Comparison of ENCODE assay signal across 1 cellular context in the genomic region with DNA sequence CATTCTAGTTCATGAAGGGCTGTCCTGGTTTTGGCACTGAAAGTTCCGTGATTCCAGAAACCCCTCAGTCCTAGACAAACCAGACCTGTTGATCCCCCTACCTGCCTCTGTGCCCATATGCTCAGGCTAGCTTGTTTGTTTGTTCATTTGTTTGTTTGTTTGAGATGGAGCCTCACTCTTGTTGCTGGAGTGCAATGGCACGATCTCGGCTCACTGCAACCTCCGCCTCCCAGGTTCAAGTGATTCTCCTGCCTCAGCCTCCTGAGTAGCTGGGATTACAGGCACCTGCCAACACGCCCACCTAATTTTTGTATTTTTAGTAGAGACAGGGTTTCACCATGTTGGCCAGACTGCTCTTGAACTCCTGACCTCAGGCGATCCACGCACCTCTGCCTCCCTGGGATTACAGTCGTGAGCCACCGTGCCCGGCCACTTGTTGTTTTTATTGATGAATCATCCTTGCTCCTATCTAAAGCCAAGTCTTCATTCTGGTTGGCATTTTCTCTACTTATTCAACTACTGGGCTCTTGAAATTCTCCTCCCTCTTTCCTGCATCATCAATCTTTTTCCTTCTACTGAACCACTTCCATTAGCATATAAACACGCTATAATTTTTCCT.
A peak's percentile ranks its signal among the peaks of the same experiment; 100 is the strongest.
TF ChIP-seq lines count a peak whose summit lies in the region.

No MANE protein-coding gene starts in this region.

TF ChIP-seq in K562, 482 proteins besides CTCF, POLR2A, EP300 and RAD21 (continued from another document):
- TF ChIP-seq ZNF318 (IDR thresholded peaks at IDR 0.05; ENCODE audit: borderline replicate concordance in 1 of 2, low read depth in 1 of 2) (no peak), FOSL1 (tag; conservative IDR thresholded peaks at IDR 0.05) (peak; percentile 5; the same call in 1 of the 2 replicates), NR2C1 (IDR thresholded peaks at IDR 0.05) (no peak), NR2C1 (tag; IDR thresholded peaks at IDR 0.05) (peak; percentile 16; the same call in 1 of the 2 replicates), CBFA2T3 (IDR thresholded peaks at IDR 0.05) (peak; percentile 51), ARID1B (IDR thresholded peaks at IDR 0.05) (0 out of 2 replicates have a peak, but pooled peaks have one; percentile 13), CBFA2T2 (conservative IDR thresholded peaks at IDR 0.05) (no peak; the same call in 1 of the 2 replicates), POLR3A (IDR thresholded peaks at IDR 0.05; ENCODE audit: borderline replicate concordance, extremely low read depth, insufficient read depth, insufficient read length) (no peak), SMAD4 (CRISPR knock-in tag; conservative IDR thresholded peaks at IDR 0.05) (no peak), CXXC5 (CRISPR knock-in tag; IDR thresholded peaks at IDR 0.05) (peak; percentile 19; the same call in 1 of the 2 replicates), RREB1 (CRISPR knock-in tag; IDR thresholded peaks at IDR 0.05) (peak; percentile 63; the same call in 1 of the 2 replicates), ZNF280A (IDR thresholded peaks at IDR 0.05; ENCODE audit: low read depth, partially characterized antibody) (no peak)
- TF ChIP-seq, protein P1, sequence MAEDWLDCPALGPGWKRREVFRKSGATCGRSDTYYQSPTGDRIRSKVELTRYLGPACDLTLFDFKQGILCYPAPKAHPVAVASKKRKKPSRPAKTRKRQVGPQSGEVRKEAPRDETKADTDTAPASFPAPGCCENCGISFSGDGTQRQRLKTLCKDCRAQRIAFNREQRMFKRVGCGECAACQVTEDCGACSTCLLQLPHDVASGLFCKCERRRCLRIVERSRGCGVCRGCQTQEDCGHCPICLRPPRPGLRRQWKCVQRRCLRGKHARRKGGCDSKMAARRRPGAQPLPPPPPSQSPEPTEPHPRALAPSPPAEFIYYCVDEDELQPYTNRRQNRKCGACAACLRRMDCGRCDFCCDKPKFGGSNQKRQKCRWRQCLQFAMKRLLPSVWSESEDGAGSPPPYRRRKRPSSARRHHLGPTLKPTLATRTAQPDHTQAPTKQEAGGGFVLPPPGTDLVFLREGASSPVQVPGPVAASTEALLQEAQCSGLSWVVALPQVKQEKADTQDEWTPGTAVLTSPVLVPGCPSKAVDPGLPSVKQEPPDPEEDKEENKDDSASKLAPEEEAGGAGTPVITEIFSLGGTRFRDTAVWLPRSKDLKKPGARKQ (CRISPR knock-in tag; IDR thresholded peaks at IDR 0.05) = no peak
- TF ChIP-seq, protein P2, sequence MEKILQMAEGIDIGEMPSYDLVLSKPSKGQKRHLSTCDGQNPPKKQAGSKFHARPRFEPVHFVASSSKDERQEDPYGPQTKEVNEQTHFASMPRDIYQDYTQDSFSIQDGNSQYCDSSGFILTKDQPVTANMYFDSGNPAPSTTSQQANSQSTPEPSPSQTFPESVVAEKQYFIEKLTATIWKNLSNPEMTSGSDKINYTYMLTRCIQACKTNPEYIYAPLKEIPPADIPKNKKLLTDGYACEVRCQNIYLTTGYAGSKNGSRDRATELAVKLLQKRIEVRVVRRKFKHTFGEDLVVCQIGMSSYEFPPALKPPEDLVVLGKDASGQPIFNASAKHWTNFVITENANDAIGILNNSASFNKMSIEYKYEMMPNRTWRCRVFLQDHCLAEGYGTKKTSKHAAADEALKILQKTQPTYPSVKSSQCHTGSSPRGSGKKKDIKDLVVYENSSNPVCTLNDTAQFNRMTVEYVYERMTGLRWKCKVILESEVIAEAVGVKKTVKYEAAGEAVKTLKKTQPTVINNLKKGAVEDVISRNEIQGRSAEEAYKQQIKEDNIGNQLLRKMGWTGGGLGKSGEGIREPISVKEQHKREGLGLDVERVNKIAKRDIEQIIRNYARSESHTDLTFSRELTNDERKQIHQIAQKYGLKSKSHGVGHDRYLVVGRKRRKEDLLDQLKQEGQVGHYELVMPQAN (IDR thresholded peaks at IDR 0.05; ENCODE audit: borderline replicate concordance) = no peak
- TF ChIP-seq, protein P3, sequence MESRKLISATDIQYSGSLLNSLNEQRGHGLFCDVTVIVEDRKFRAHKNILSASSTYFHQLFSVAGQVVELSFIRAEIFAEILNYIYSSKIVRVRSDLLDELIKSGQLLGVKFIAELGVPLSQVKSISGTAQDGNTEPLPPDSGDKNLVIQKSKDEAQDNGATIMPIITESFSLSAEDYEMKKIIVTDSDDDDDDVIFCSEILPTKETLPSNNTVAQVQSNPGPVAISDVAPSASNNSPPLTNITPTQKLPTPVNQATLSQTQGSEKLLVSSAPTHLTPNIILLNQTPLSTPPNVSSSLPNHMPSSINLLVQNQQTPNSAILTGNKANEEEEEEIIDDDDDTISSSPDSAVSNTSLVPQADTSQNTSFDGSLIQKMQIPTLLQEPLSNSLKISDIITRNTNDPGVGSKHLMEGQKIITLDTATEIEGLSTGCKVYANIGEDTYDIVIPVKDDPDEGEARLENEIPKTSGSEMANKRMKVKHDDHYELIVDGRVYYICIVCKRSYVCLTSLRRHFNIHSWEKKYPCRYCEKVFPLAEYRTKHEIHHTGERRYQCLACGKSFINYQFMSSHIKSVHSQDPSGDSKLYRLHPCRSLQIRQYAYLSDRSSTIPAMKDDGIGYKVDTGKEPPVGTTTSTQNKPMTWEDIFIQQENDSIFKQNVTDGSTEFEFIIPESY (CRISPR knock-in tag; IDR thresholded peaks at IDR 0.05) = no peak
- TF ChIP-seq, protein P4, sequence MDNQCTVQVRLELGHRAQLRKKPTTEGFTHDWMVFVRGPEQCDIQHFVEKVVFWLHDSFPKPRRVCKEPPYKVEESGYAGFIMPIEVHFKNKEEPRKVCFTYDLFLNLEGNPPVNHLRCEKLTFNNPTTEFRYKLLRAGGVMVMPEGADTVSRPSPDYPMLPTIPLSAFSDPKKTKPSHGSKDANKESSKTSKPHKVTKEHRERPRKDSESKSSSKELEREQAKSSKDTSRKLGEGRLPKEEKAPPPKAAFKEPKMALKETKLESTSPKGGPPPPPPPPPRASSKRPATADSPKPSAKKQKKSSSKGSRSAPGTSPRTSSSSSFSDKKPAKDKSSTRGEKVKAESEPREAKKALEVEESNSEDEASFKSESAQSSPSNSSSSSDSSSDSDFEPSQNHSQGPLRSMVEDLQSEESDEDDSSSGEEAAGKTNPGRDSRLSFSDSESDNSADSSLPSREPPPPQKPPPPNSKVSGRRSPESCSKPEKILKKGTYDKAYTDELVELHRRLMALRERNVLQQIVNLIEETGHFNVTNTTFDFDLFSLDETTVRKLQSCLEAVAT (IDR thresholded peaks at IDR 0.05) = peak in 1 of 2 experiments; percentile 36; a peak in 1 of 4 replicates
